ENCODE assay signal across 12 cellular contexts in the genomic region with DNA sequence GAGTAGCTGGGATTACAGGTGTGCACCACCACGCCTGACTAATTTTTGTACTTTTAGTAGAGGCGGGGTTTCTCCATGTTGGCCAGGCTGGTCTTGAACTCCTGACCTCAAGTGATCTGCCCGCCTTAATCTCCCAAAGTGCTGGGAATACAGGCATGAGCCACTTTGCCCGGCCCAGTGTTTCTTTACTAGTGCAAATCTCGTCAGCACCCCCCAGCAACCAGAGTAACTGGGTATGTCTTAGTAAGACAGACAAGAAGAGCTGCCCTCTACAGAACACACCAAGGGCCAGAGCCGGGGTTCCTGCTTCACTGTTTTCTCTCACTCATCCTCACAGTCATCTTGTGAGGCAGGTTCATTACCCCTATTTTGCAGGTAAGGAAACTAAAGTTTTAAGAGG.
DNase-seq lines count a peak whose midpoint lies in the region; ATAC-seq and TF ChIP-seq lines count a peak whose summit lies in the region.
"Had no signal": no experiment of that assay in that cellular context is flagged by ENCODE, and none has a peak within 500 bp of the region (broad histone marks: within the 10 kb centered on the region; RNA-seq: fewer than 3 reads in every experiment).

No MANE protein-coding gene starts in this region.

- H3K4me3 Mint-ChIP-seq in T-helper 1 cell treated with Interleukin-12 subunit alpha and Interleukin-12 subunit beta and Interleukin-4 antibody, amounts not matched to agents 30 μg/mL and 1 μg/mL, for 36 hours, result no peak overlapping the region
- H3K4me3 Mint-ChIP-seq in central memory CD8-positive, alpha-beta T cell, result peak overlapping the region; percentile 80

- H3K27me3 ChIP-seq in KMS-11 (ENCODE audit: insufficient read depth, low read depth) (no peaks in the 10 kb centered on the region), psoas muscle (ENCODE audit: insufficient read depth in 3 of 3, low read length in 2 of 3) (no peaks in the 10 kb centered on the region)
- H3K27me3 ChIP-seq: SJSA1 had no signal

- no peak for ATAC-seq in central memory CD8-positive, alpha-beta T cell (replicated peaks; ENCODE audit: extremely low read depth, poor library complexity, severe bottlenecking)
- no peak for ATAC-seq in psoas muscle

- H3K36me3 ChIP-seq in KMS-11 (ENCODE audit: insufficient read depth) (no peaks in the 10 kb centered on the region), psoas muscle (ENCODE audit: insufficient read depth in 1 of 2, low read depth in 1 of 2) (no peaks in the 10 kb centered on the region)
- H3K36me3 ChIP-seq: SJSA1, thoracic aorta had no signal

- H2AFZ ChIP-seq in KMS-11 (ENCODE audit: low read depth), result no peak overlapping the region

- WGBS in psoas muscle, 3 donors, result 89 to 94% (median 90%) methylated on average over 6 of the region's 6 CpGs

- peaks cover 51% of the 10 kb centered on the region for H3K4me1 Mint-ChIP-seq in T-helper 1 cell treated with Interleukin-12 subunit alpha and Interleukin-12 subunit beta and Interleukin-4 antibody, amounts not matched to agents 30 μg/mL and 1 μg/mL, for 36 hours (ENCODE audit: low read depth)
- H3K4me1 Mint-ChIP-seq in central memory CD8-positive, alpha-beta T cell, result peaks cover 62% of the 10 kb centered on the region

- H3K79me2 ChIP-seq in KMS-11 (ENCODE audit: insufficient read depth, low read depth), result no peaks in the 10 kb centered on the region

- intact Hi-C loops in psoas muscle (cut with DNase I), result loop anchor here in 1 of 2 donors (5.0 kb wide), 1 partner anchor 94 kb away; the partner anchor contains the start of gene CCDC88C

- TF ChIP-seq CTCF in KMS-11 (conservative IDR thresholded peaks at IDR 0.05; ENCODE audit: low read depth, low read length) (no peak), psoas muscle (IDR thresholded peaks at IDR 0.05) (no peak)

- H3K4me2 ChIP-seq in KMS-11, result no peak overlapping the region

- no peak overlapping the region for H3K9ac ChIP-seq in KMS-11

- peaks cover 60% of the 10 kb centered on the region for H3K36me3 Mint-ChIP-seq in T-helper 1 cell treated with Interleukin-12 subunit alpha and Interleukin-12 subunit beta and Interleukin-4 antibody, amounts not matched to agents 30 μg/mL and 1 μg/mL, for 36 hours (ENCODE audit: low read depth)
- H3K36me3 Mint-ChIP-seq in central memory CD8-positive, alpha-beta T cell (ENCODE audit: insufficient read depth), result peaks cover 77% of the 10 kb centered on the region

- H3K9me3 ChIP-seq in psoas muscle, result no peaks in the 10 kb centered on the region
- H3K9me3 ChIP-seq: mucosa of descending colon, SJSA1, thoracic aorta had no signal

- H3K27me3 Mint-ChIP-seq in T-helper 1 cell treated with Interleukin-12 subunit alpha and Interleukin-12 subunit beta and Interleukin-4 antibody, amounts not matched to agents 30 μg/mL and 1 μg/mL, for 36 hours (ENCODE audit: low read depth), result no peaks in the 10 kb centered on the region
- H3K27me3 Mint-ChIP-seq in central memory CD8-positive, alpha-beta T cell, result no peaks in the 10 kb centered on the region

- peak overlapping the region; percentile 75; the same call in 1 of the 2 replicates for H3K27ac ChIP-seq in KMS-11
- peak overlapping the region; percentile 47 for H3K27ac ChIP-seq in psoas muscle
- H3K27ac ChIP-seq: 22Rv1, SJSA1 had no signal

- H3K9me3 Mint-ChIP-seq in T-helper 1 cell treated with Interleukin-12 subunit alpha and Interleukin-12 subunit beta and Interleukin-4 antibody, amounts not matched to agents 30 μg/mL and 1 μg/mL, for 36 hours, result no peaks in the 10 kb centered on the region
- no peaks in the 10 kb centered on the region for H3K9me3 Mint-ChIP-seq in central memory CD8-positive, alpha-beta T cell

- H4K20me1 ChIP-seq in KMS-11 (ENCODE audit: insufficient read depth), result no peaks in the 10 kb centered on the region

- peak overlapping the region; percentile 97 for H3K27ac Mint-ChIP-seq in T-helper 1 cell treated with Interleukin-12 subunit alpha and Interleukin-12 subunit beta and Interleukin-4 antibody, amounts not matched to agents 30 μg/mL and 1 μg/mL, for 36 hours
- H3K27ac Mint-ChIP-seq in central memory CD8-positive, alpha-beta T cell (ENCODE audit: low read depth), result peak overlapping the region; percentile 98

- DNase-seq in T-helper 1 cell (no peak), psoas muscle (no peak), cortex of kidney (lab: John Stamatoyannopoulos, UW) (no peak), GM19240 (ENCODE audit: insufficient read length, low spot score) (no peak), DMS53 treated with DMSO at 0.1 percent for 48 hours (lab: John Stamatoyannopoulos, UW; ENCODE audit: unreplicated experiment) (no peak)
- no peak for DNase-seq in central memory CD8-positive, alpha-beta T cell (ENCODE audit: low spot score in 2 of 2)

- H3K4me3 ChIP-seq in KMS-11 (IDR thresholded peaks at IDR 0.05; ENCODE audit: insufficient read depth, low read depth, low read length) (no peak overlapping the region), psoas muscle (no peak overlapping the region)
- H3K4me3 ChIP-seq: mucosa of descending colon, SJSA1 had no signal

- H3K4me1 ChIP-seq in KMS-11 (ENCODE audit: low read depth, poor library complexity, severe bottlenecking) (peaks cover 24% of the 10 kb centered on the region), psoas muscle (no peaks in the 10 kb centered on the region)
- H3K4me1 ChIP-seq: SJSA1 had no signal
